ENCODE assay signal across 1 cellular context in the genomic region with DNA sequence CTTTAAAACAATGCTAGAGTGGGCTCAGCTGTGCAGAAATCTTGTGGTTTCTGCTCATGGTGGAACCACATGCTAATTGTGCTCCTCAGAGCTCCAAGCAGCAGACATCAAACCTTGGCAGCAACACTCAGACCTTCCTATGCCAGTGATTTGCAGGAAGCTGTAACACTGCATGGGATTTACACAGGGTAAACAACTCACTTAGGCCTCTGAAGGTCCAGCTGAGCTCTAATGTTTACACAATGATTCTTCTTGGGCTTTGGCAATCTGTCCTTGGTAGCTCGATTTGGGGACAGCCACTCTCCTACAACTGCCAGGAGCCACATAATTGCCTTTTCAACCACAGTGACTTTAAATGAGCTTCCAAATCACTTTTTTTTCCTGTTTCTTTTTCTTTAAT.
A peak's percentile ranks its signal among the peaks of the same experiment; 100 is the strongest.
TF ChIP-seq lines count a peak whose summit lies in the region.

No MANE protein-coding gene starts in this region.

TF ChIP-seq in HepG2, 621 proteins besides CTCF, POLR2A, EP300 and RAD21 (continued from another document and continues in another):
- TF ChIP-seq, protein P1, sequence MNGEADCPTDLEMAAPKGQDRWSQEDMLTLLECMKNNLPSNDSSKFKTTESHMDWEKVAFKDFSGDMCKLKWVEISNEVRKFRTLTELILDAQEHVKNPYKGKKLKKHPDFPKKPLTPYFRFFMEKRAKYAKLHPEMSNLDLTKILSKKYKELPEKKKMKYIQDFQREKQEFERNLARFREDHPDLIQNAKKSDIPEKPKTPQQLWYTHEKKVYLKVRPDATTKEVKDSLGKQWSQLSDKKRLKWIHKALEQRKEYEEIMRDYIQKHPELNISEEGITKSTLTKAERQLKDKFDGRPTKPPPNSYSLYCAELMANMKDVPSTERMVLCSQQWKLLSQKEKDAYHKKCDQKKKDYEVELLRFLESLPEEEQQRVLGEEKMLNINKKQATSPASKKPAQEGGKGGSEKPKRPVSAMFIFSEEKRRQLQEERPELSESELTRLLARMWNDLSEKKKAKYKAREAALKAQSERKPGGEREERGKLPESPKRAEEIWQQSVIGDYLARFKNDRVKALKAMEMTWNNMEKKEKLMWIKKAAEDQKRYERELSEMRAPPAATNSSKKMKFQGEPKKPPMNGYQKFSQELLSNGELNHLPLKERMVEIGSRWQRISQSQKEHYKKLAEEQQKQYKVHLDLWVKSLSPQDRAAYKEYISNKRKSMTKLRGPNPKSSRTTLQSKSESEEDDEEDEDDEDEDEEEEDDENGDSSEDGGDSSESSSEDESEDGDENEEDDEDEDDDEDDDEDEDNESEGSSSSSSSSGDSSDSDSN (CRISPR knock-in tag; IDR thresholded peaks at IDR 0.05) = no peak
- TF ChIP-seq, protein P2, sequence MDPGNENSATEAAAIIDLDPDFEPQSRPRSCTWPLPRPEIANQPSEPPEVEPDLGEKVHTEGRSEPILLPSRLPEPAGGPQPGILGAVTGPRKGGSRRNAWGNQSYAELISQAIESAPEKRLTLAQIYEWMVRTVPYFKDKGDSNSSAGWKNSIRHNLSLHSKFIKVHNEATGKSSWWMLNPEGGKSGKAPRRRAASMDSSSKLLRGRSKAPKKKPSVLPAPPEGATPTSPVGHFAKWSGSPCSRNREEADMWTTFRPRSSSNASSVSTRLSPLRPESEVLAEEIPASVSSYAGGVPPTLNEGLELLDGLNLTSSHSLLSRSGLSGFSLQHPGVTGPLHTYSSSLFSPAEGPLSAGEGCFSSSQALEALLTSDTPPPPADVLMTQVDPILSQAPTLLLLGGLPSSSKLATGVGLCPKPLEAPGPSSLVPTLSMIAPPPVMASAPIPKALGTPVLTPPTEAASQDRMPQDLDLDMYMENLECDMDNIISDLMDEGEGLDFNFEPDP (CRISPR knock-in tag; conservative IDR thresholded peaks at IDR 0.05) = no peak
- TF ChIP-seq, protein P3, sequence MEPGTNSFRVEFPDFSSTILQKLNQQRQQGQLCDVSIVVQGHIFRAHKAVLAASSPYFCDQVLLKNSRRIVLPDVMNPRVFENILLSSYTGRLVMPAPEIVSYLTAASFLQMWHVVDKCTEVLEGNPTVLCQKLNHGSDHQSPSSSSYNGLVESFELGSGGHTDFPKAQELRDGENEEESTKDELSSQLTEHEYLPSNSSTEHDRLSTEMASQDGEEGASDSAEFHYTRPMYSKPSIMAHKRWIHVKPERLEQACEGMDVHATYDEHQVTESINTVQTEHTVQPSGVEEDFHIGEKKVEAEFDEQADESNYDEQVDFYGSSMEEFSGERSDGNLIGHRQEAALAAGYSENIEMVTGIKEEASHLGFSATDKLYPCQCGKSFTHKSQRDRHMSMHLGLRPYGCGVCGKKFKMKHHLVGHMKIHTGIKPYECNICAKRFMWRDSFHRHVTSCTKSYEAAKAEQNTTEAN (CRISPR knock-in tag; conservative IDR thresholded peaks at IDR 0.05) = 0 out of 2 replicates have a peak, but pooled peaks have one; percentile 26
- TF ChIP-seq, protein P4, sequence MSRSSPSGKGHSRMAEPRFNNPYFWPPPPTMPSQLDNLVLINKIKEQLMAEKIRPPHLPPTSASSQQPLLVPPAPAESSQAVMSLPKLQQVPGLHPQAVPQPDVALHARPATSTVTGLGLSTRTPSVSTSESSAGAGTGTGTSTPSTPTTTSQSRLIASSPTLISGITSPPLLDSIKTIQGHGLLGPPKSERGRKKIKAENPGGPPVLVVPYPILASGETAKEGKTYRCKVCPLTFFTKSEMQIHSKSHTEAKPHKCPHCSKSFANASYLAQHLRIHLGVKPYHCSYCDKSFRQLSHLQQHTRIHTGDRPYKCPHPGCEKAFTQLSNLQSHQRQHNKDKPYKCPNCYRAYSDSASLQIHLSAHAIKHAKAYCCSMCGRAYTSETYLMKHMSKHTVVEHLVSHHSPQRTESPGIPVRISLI (CRISPR knock-in tag; IDR thresholded peaks at IDR 0.05; ENCODE audit: borderline replicate concordance) = no peak
- no peak for TF ChIP-seq ZNF180 (CRISPR knock-in tag; IDR thresholded peaks at IDR 0.05; ENCODE audit: borderline replicate concordance, low read depth)
- TF ChIP-seq ZNF263 (CRISPR knock-in tag; IDR thresholded peaks at IDR 0.05) = no peak
- no peak for TF ChIP-seq STAT5B (CRISPR knock-in tag; IDR thresholded peaks at IDR 0.05)
- TF ChIP-seq, protein P5, sequence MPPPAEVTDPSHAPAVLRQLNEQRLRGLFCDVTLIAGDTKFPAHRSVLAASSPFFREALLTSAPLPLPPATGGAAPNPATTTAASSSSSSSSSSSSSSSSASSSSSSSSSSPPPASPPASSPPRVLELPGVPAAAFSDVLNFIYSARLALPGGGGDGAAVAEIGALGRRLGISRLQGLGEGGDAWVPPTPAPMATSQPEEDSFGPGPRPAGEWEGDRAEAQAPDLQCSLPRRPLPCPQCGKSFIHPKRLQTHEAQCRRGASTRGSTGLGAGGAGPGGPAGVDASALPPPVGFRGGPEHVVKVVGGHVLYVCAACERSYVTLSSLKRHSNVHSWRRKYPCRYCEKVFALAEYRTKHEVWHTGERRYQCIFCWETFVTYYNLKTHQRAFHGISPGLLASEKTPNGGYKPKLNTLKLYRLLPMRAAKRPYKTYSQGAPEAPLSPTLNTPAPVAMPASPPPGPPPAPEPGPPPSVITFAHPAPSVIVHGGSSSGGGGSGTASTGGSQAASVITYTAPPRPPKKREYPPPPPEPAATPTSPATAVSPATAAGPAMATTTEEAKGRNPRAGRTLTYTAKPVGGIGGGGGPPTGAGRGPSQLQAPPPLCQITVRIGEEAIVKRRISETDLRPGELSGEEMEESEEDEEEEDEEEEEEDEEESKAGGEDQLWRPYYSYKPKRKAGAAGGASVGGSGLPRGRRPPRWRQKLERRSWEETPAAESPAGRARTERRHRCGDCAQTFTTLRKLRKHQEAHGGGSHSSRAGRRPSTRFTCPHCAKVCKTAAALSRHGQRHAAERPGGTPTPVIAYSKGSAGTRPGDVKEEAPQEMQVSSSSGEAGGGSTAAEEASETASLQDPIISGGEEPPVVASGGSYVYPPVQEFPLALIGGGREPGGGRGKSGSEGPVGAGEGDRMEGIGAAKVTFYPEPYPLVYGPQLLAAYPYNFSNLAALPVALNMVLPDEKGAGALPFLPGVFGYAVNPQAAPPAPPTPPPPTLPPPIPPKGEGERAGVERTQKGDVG (CRISPR knock-in tag; IDR thresholded peaks at IDR 0.05; ENCODE audit: borderline replicate concordance) = no peak
- TF ChIP-seq ZNF563 (CRISPR knock-in tag; IDR thresholded peaks at IDR 0.05) = no peak
- no peak for TF ChIP-seq KLF13 (CRISPR knock-in tag; IDR thresholded peaks at IDR 0.05)
- TF ChIP-seq ZFX (CRISPR knock-in tag; IDR thresholded peaks at IDR 0.05; ENCODE audit: low read depth) = peak; percentile 72; the same call in 1 of the 2 replicates
- TF ChIP-seq LCORL (IDR thresholded peaks at IDR 0.05) = no peak
- peak; percentile 70 for TF ChIP-seq LCORL (CRISPR knock-in tag; IDR thresholded peaks at IDR 0.05)
- no peak for TF ChIP-seq AHR (CRISPR knock-in tag; IDR thresholded peaks at IDR 0.05)
- TF ChIP-seq RFX5 (IDR thresholded peaks at IDR 0.05; ENCODE audit: low read depth, low read length) = no peak
- TF ChIP-seq, protein P6, sequence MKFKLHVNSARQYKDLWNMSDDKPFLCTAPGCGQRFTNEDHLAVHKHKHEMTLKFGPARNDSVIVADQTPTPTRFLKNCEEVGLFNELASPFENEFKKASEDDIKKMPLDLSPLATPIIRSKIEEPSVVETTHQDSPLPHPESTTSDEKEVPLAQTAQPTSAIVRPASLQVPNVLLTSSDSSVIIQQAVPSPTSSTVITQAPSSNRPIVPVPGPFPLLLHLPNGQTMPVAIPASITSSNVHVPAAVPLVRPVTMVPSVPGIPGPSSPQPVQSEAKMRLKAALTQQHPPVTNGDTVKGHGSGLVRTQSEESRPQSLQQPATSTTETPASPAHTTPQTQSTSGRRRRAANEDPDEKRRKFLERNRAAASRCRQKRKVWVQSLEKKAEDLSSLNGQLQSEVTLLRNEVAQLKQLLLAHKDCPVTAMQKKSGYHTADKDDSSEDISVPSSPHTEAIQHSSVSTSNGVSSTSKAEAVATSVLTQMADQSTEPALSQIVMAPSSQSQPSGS (CRISPR knock-in tag; IDR thresholded peaks at IDR 0.05) = 0 out of 2 replicates have a peak, but pooled peaks have one; percentile 47
- no peak for TF ChIP-seq ZNF777 (CRISPR knock-in tag; IDR thresholded peaks at IDR 0.05)
- TF ChIP-seq, protein P7, sequence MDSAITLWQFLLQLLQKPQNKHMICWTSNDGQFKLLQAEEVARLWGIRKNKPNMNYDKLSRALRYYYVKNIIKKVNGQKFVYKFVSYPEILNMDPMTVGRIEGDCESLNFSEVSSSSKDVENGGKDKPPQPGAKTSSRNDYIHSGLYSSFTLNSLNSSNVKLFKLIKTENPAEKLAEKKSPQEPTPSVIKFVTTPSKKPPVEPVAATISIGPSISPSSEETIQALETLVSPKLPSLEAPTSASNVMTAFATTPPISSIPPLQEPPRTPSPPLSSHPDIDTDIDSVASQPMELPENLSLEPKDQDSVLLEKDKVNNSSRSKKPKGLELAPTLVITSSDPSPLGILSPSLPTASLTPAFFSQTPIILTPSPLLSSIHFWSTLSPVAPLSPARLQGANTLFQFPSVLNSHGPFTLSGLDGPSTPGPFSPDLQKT (CRISPR knock-in tag; IDR thresholded peaks at IDR 0.05; ENCODE audit: borderline replicate concordance) = no peak
- TF ChIP-seq TAF15 (IDR thresholded peaks at IDR 0.05; ENCODE audit: low read depth, low read length, poor library complexity, severe bottlenecking) = no peak
- no peak for TF ChIP-seq CREB1 (IDR thresholded peaks at IDR 0.05)
- peak; percentile 47; the same call in 1 of the 2 replicates for TF ChIP-seq CREB1 (CRISPR knock-in tag; IDR thresholded peaks at IDR 0.05)
- no peak for TF ChIP-seq SETDB1 (CRISPR knock-in tag; IDR thresholded peaks at IDR 0.05; ENCODE audit: borderline replicate concordance)
- TF ChIP-seq MBNL3 (CRISPR knock-in tag; conservative IDR thresholded peaks at IDR 0.05) = no peak
- TF ChIP-seq ZNF468 (CRISPR knock-in tag; IDR thresholded peaks at IDR 0.05) = no peak
- no peak for TF ChIP-seq WIZ (CRISPR knock-in tag; IDR thresholded peaks at IDR 0.05)
- no peak for TF ChIP-seq MEIS1 (CRISPR knock-in tag; IDR thresholded peaks at IDR 0.05; ENCODE audit: borderline replicate concordance)
- TF ChIP-seq, protein P8, sequence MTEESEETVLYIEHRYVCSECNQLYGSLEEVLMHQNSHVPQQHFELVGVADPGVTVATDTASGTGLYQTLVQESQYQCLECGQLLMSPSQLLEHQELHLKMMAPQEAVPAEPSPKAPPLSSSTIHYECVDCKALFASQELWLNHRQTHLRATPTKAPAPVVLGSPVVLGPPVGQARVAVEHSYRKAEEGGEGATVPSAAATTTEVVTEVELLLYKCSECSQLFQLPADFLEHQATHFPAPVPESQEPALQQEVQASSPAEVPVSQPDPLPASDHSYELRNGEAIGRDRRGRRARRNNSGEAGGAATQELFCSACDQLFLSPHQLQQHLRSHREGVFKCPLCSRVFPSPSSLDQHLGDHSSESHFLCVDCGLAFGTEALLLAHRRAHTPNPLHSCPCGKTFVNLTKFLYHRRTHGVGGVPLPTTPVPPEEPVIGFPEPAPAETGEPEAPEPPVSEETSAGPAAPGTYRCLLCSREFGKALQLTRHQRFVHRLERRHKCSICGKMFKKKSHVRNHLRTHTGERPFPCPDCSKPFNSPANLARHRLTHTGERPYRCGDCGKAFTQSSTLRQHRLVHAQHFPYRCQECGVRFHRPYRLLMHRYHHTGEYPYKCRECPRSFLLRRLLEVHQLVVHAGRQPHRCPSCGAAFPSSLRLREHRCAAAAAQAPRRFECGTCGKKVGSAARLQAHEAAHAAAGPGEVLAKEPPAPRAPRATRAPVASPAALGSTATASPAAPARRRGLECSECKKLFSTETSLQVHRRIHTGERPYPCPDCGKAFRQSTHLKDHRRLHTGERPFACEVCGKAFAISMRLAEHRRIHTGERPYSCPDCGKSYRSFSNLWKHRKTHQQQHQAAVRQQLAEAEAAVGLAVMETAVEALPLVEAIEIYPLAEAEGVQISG (CRISPR knock-in tag; IDR thresholded peaks at IDR 0.05) = no peak
- peak; percentile 59; the same call in 1 of the 2 replicates for TF ChIP-seq ZNF292 (CRISPR knock-in tag; IDR thresholded peaks at IDR 0.05; ENCODE audit: borderline replicate concordance, low read depth)
- no peak for TF ChIP-seq KAT2B (IDR thresholded peaks at IDR 0.05; ENCODE audit: borderline replicate concordance, low read depth, low read length)
- TF ChIP-seq PTBP1 (IDR thresholded peaks at IDR 0.05; ENCODE audit: low read depth, low read length, poor library complexity, severe bottlenecking) = no peak
- TF ChIP-seq, protein P9, sequence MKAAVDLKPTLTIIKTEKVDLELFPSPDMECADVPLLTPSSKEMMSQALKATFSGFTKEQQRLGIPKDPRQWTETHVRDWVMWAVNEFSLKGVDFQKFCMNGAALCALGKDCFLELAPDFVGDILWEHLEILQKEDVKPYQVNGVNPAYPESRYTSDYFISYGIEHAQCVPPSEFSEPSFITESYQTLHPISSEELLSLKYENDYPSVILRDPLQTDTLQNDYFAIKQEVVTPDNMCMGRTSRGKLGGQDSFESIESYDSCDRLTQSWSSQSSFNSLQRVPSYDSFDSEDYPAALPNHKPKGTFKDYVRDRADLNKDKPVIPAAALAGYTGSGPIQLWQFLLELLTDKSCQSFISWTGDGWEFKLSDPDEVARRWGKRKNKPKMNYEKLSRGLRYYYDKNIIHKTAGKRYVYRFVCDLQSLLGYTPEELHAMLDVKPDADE (CRISPR knock-in tag; IDR thresholded peaks at IDR 0.05) = no peak
- no peak for TF ChIP-seq CAMTA2 (CRISPR knock-in tag; IDR thresholded peaks at IDR 0.05; ENCODE audit: borderline replicate concordance)
- no peak; the same call in 1 of the 2 replicates for TF ChIP-seq HIVEP1 (CRISPR knock-in tag; IDR thresholded peaks at IDR 0.05)
- TF ChIP-seq ATAD3A (CRISPR knock-in tag; IDR thresholded peaks at IDR 0.05) = no peak
- peak; percentile 75 for TF ChIP-seq FOXJ3 (CRISPR knock-in tag; IDR thresholded peaks at IDR 0.05; ENCODE audit: borderline replicate concordance)
- TF ChIP-seq, protein P10, sequence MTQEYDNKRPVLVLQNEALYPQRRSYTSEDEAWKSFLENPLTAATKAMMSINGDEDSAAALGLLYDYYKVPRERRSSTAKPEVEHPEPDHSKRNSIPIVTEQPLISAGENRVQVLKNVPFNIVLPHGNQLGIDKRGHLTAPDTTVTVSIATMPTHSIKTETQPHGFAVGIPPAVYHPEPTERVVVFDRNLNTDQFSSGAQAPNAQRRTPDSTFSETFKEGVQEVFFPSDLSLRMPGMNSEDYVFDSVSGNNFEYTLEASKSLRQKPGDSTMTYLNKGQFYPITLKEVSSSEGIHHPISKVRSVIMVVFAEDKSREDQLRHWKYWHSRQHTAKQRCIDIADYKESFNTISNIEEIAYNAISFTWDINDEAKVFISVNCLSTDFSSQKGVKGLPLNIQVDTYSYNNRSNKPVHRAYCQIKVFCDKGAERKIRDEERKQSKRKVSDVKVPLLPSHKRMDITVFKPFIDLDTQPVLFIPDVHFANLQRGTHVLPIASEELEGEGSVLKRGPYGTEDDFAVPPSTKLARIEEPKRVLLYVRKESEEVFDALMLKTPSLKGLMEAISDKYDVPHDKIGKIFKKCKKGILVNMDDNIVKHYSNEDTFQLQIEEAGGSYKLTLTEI (CRISPR knock-in tag; conservative IDR thresholded peaks at IDR 0.05) = no peak
- TF ChIP-seq ZNF839 (CRISPR knock-in tag; IDR thresholded peaks at IDR 0.05; ENCODE audit: borderline replicate concordance) = no peak
- peak; percentile 13; the same call in 1 of the 2 replicates for TF ChIP-seq GABPB1 (CRISPR knock-in tag; IDR thresholded peaks at IDR 0.05)
- peak; percentile 28; the same call in 1 of the 2 replicates for TF ChIP-seq HOXA3 (CRISPR knock-in tag; IDR thresholded peaks at IDR 0.05)
